Comparison of ENCODE assay signal across 21 cellular contexts in the genomic region with DNA sequence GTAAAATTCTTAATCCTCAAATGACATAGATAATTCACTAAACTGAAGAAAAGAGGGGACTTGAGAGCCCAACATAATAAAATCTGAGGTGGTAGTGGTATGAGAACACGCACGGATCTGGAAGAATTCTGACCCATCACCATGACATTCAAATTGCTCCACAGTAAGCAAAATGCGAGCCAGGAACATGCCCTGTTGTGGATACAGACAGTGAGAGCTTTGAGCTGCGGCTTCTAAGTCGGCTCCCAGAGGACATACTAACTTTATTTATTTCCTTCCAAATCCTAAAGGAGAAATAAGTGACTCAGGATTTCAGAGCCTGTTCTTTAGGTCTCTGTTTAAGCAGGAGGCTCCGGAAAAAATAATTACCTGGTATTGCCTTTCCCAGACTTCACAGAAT.
A peak's percentile ranks its signal among the peaks of the same experiment; 100 is the strongest.
DNase-seq lines count a peak whose midpoint lies in the region; TF ChIP-seq lines count a peak whose summit lies in the region.
"Had no signal": no experiment of that assay in that cellular context is flagged by ENCODE, and none has a peak within 500 bp of the region (broad histone marks: within the 10 kb centered on the region; RNA-seq: fewer than 3 reads in every experiment).

No MANE protein-coding gene starts in this region.

- no peaks in the 10 kb centered on the region for H4K20me1 ChIP-seq in fibroblast of lung (ENCODE audit: control insufficient read depth, extremely low read depth, insufficient read depth, low read length)
- H4K20me1 ChIP-seq in osteoblast (ENCODE audit: insufficient read depth, low read length), result no peaks in the 10 kb centered on the region

- H3K27ac Mint-ChIP-seq in HFFc6, result no peak overlapping the region
- H3K27ac Mint-ChIP-seq: activated naive CD4-positive, alpha-beta T cell treated with anti-CD3 and anti-CD28 coated beads, Interleukin-2, amount 50 U/mL, for 72 hours; CD8-positive, alpha-beta T cell had no signal

- TF ChIP-seq CTCF in fibroblast of lung (conservative IDR thresholded peaks at IDR 0.05 in 1 of 2, IDR thresholded peaks at IDR 0.05 in 1 of 2; ENCODE audit: low read depth in 1 of 2, low read length in 2 of 2), result no peak
- TF ChIP-seq CTCF in osteoblast (IDR thresholded peaks at IDR 0.05; ENCODE audit: extremely low read depth, low read depth, low read length), result no peak
- no peak for TF ChIP-seq CTCF in GM13976 (IDR thresholded peaks at IDR 0.05; ENCODE audit: borderline replicate concordance, control extremely low read depth, extremely low read depth, insufficient read depth, missing control alignments)
- no peak for TF ChIP-seq CTCF in HFFc6 (IDR thresholded peaks at IDR 0.05)

- H3K27me3 ChIP-seq in adipocyte (replicated peaks; ENCODE audit: control insufficient read depth, insufficient read depth, low read length) (no peaks in the 10 kb centered on the region), fibroblast of lung (ENCODE audit: control insufficient read depth, insufficient read depth, low read length) (no peaks in the 10 kb centered on the region), osteoblast (ENCODE audit: insufficient read depth, low read length) (no peaks in the 10 kb centered on the region)

- H3K9ac ChIP-seq in adipocyte (ENCODE audit: low read length), result peak overlapping the region; percentile 47
- no peak overlapping the region for H3K9ac ChIP-seq in fibroblast of lung (ENCODE audit: insufficient read depth, low read length)

- H3K36me3 ChIP-seq in adipocyte (ENCODE audit: control insufficient read depth, insufficient read depth, low read length, severe bottlenecking), result peaks cover 9% of the 10 kb centered on the region
- H3K36me3 ChIP-seq in fibroblast of lung (ENCODE audit: control insufficient read depth, insufficient read depth, low read length), result no peaks in the 10 kb centered on the region
- H3K36me3 ChIP-seq in osteoblast (ENCODE audit: insufficient read depth, low read length), result peaks cover 12% of the 10 kb centered on the region

- in situ Hi-C loops in GM13976 (cut with MboI; ENCODE audit: low sequenced_read_pairs, unreplicated experiment), result no loop called here

- H3K79me2 ChIP-seq in fibroblast of lung (ENCODE audit: control insufficient read depth, insufficient read depth, low read length) (no peaks in the 10 kb centered on the region), osteoblast (ENCODE audit: insufficient read depth, low read length) (no peaks in the 10 kb centered on the region)

- DNase-seq in Ammon's horn (ENCODE audit: low spot score) (peak; percentile 28), adipocyte (ENCODE audit: low read depth) (no peak), fibroblast of lung (ENCODE audit: low read depth in 2 of 2) (peak; percentile 22 to 67), osteoblast (ENCODE audit: insufficient read length, low spot score, missing footprints) (peak; percentile 82), GM13976 (ENCODE audit: low spot score) (no peak), iPS-NIHi11 (ENCODE audit: low spot score) (no peak), HFFc6 (no peak)
- DNase-seq in activated effector memory CD4-positive, alpha-beta T cell treated with Interleukin-2 at 50 U/mL for 16 hours, result no peak
- DNase-seq: activated CD4-positive, alpha-beta T cell treated with anti-CD3 and anti-CD28 coated beads, Interleukin-2, amount 50 U/mL, for 4 hours; activated T-cell treated with anti-CD3 and anti-CD28 coated beads, Interleukin-2, amount 50 U/mL, for 1 hour; CD8-positive, alpha-beta T cell; central memory CD4-positive, alpha-beta T cell; HCEC 1CT; KG1; lower lobe of right lung; natural killer cell; NCI-H1105; NK-92 treated with Interleukin-12 subunit alpha and Interleukin-12 subunit beta, amount 100 ng/mL, for 24 hours; psoas muscle; stimulated activated naive CD8-positive, alpha-beta T cell treated with anti-CD3 and anti-CD28 coated beads, Interleukin-15, Interleukin-2, amounts not matched to agents 100 U/mL and 50 U/mL, for 24 hours had no signal

- no peaks in the 10 kb centered on the region for H3K9me3 Mint-ChIP-seq in HFFc6
- H3K9me3 Mint-ChIP-seq: activated naive CD4-positive, alpha-beta T cell treated with anti-CD3 and anti-CD28 coated beads, Interleukin-2, amount 50 U/mL, for 72 hours; CD8-positive, alpha-beta T cell; natural killer cell had no signal

- peak overlapping the region; percentile 49 for H3K4me3 ChIP-seq in adipocyte (ENCODE audit: low read length)
- H3K4me3 ChIP-seq in fibroblast of lung (replicated peaks in 1 of 4; ENCODE audit: control extremely low read depth in 1 of 4, insufficient read depth in 1 of 4, low read depth in 3 of 4, low read length in 4 of 4), result no peak overlapping the region
- no peak overlapping the region for H3K4me3 ChIP-seq in osteoblast (ENCODE audit: insufficient read depth, low read length)
- H3K4me3 ChIP-seq: lower lobe of right lung, psoas muscle had no signal

- H3K9me3 ChIP-seq in adipocyte (ENCODE audit: control insufficient read depth, low read length) (no peaks in the 10 kb centered on the region), fibroblast of lung (ENCODE audit: control insufficient read depth, insufficient read depth, low read depth, low read length) (no peaks in the 10 kb centered on the region), osteoblast (ENCODE audit: low read depth, low read length) (no peaks in the 10 kb centered on the region)
- H3K9me3 ChIP-seq: lower lobe of right lung, psoas muscle had no signal

- H3K27ac ChIP-seq in fibroblast of lung (ENCODE audit: insufficient read depth, low read length), result no peak overlapping the region
- H3K27ac ChIP-seq in osteoblast (ENCODE audit: low read depth, low read length), result peak overlapping the region; percentile 59
- H3K27ac ChIP-seq: lower lobe of right lung, psoas muscle had no signal

- peaks cover 30% of the 10 kb centered on the region for H3K4me1 Mint-ChIP-seq in HFFc6 (ENCODE audit: low read depth)

- no peak overlapping the region for H3K4me2 ChIP-seq in fibroblast of lung (ENCODE audit: extremely low read depth, insufficient read depth, low read length)
- peak overlapping the region; percentile 14 for H3K4me2 ChIP-seq in osteoblast (ENCODE audit: insufficient read depth, low read length)

- no peaks in the 10 kb centered on the region; the same call in none of the 2 replicates for H3K27me3 Mint-ChIP-seq in HFFc6 (ENCODE audit: insufficient read depth)

- no peak overlapping the region for H3K4me3 Mint-ChIP-seq in HFFc6
- H3K4me3 Mint-ChIP-seq: CD8-positive, alpha-beta T cell; natural killer cell had no signal

- H3K36me3 Mint-ChIP-seq in HFFc6 (ENCODE audit: low read depth), result peaks cover 27% of the 10 kb centered on the region

- H2AFZ ChIP-seq in fibroblast of lung (ENCODE audit: low read length) (no peak overlapping the region), osteoblast (ENCODE audit: low read length) (no peak overlapping the region)

- H3K4me1 ChIP-seq in adipocyte (ENCODE audit: control insufficient read depth, insufficient read depth, low read length), result peaks cover 39% of the 10 kb centered on the region
- H3K4me1 ChIP-seq in fibroblast of lung (ENCODE audit: control insufficient read depth, extremely low read depth, insufficient read depth, low read length), result peaks cover 2% of the 10 kb centered on the region
- peaks cover 19% of the 10 kb centered on the region for H3K4me1 ChIP-seq in osteoblast (ENCODE audit: insufficient read depth, low read length)
- H3K4me1 ChIP-seq: lower lobe of right lung, psoas muscle had no signal

Comparison
In these comparisons a context has a peak if more than half of its experiments do, and no peak if none do; other contexts are left out.
1. DNase-seq: peak in Ammon's horn (single experiment), fibroblast of lung (2 of 2) and osteoblast (single experiment); none in adipocyte (single experiment), activated effector memory CD4-positive, alpha-beta T cell treated with Interleukin-2 at 50 U/mL for 16 hours (single experiment), GM13976 (single experiment), iPS-NIHi11 (single experiment) and HFFc6 (single experiment).